Comparison of ENCODE assay signal across 25 cellular contexts in genomic region chr1:201255470-201256362, GRCh38. TPM values are rescaled to one million over a fixed set of nuclear protein-coding genes. Genes with fewer than 3 reads are reported as not detected.
DNase-seq lines count a peak whose midpoint lies in the region; ATAC-seq, FAIRE-seq and TF ChIP-seq lines count a peak whose summit lies in the region.
"Had no signal": no experiment of that assay in that cellular context is flagged by ENCODE, and none has a peak within 500 bp of the region (broad histone marks: within the 10 kb centered on the region; RNA-seq: fewer than 3 reads in every experiment).

No MANE protein-coding gene starts in this region.

- no peak for FAIRE-seq in kidney (lab: Jason Lieb, UNC)
- FAIRE-seq: GM12891, GM18507, RCC 7860 had no signal

- H3K4me3 ChIP-seq in HEK293 (ENCODE audit: low read depth, low read length) = no peak overlapping the region
- H3K4me3 ChIP-seq in WERI-Rb-1 (ENCODE audit: low read depth, low read length) = no peak overlapping the region
- H3K4me3 ChIP-seq in kidney (ENCODE audit: low read length in 2 of 2) = no peak overlapping the region
- H3K4me3 ChIP-seq: BLaER1, GM23338, MG63 had no signal

- DNase-seq in WERI-Rb-1 (peak; percentile 23), kidney (peak; percentile 63), type B pancreatic cell (ENCODE audit: extremely low spot score, unreplicated experiment) (peak; percentile 63), nephron progenitor cell (no peak)
- DNase-seq: CD4-positive, alpha-beta memory T cell; DND-41; HCEC 1CT; MG63; NCI-H1417; NCI-H1694 treated with DMSO at 0.1 percent for 48 hours; NCI-H446 treated with DMSO at 0.1 percent for 48 hours; NCI-H526 treated with DMSO at 0.1 percent for 48 hours; OCI-M1; Right ventricle myocardium superior had no signal

- intact Hi-C loops in kidney (cut with DNase I) = no loop called here

- no peaks in the 10 kb centered on the region for H3K4me1 Mint-ChIP-seq in type B pancreatic cell (ENCODE audit: unreplicated experiment)
- peaks cover 11% of the 10 kb centered on the region for H3K4me1 Mint-ChIP-seq in nephron progenitor cell

- TF ChIP-seq CTCF in HEK293 (tag by site-specific recombination; IDR thresholded peaks at IDR 0.05) = no peak
- TF ChIP-seq CTCF in WERI-Rb-1 (IDR thresholded peaks at IDR 0.05; ENCODE audit: low read depth, low read length) = no peak
- no peak for TF ChIP-seq CTCF in kidney (IDR thresholded peaks at IDR 0.05; ENCODE audit: borderline replicate concordance, extremely low read depth, insufficient read depth)
- no peak for TF ChIP-seq CTCF in type B pancreatic cell (conservative IDR thresholded peaks at IDR 0.05)
- TF ChIP-seq CTCF in nephron progenitor cell (IDR thresholded peaks at IDR 0.05) = no peak

- H3K27ac Mint-ChIP-seq in type B pancreatic cell = no peak overlapping the region
- no peak overlapping the region for H3K27ac Mint-ChIP-seq in nephron progenitor cell
- H3K27ac Mint-ChIP-seq: CD4-positive, alpha-beta memory T cell; GM23338 had no signal

- no peaks in the 10 kb centered on the region for H3K36me3 ChIP-seq in HEK293 (ENCODE audit: control insufficient read depth in 2 of 2, insufficient read depth in 1 of 2, low read length in 2 of 2)
- no peaks in the 10 kb centered on the region for H3K36me3 ChIP-seq in WERI-Rb-1
- no peaks in the 10 kb centered on the region for H3K36me3 ChIP-seq in kidney (ENCODE audit: control insufficient read depth in 1 of 2, insufficient read depth in 2 of 2, low read length in 2 of 2)
- H3K36me3 ChIP-seq: BLaER1, MG63 had no signal

- H3K27me3 Mint-ChIP-seq in type B pancreatic cell = peaks cover 16% of the 10 kb centered on the region
- H3K27me3 Mint-ChIP-seq in nephron progenitor cell (ENCODE audit: low read depth, poor library complexity) = peaks cover 15% of the 10 kb centered on the region

- H3K4me1 ChIP-seq in HEK293 (ENCODE audit: control insufficient read depth, insufficient read depth, low read length) (no peaks in the 10 kb centered on the region), kidney (ENCODE audit: control insufficient read depth in 1 of 2, insufficient read depth in 1 of 2, low read depth in 1 of 2, low read length in 2 of 2) (no peaks in the 10 kb centered on the region)

- H3K9me3 ChIP-seq in HEK293 (ENCODE audit: control insufficient read depth, insufficient read depth, low read depth, low read length) (no peaks in the 10 kb centered on the region), WERI-Rb-1 (ENCODE audit: severe bottlenecking) (peaks cover 5% of the 10 kb centered on the region), kidney (ENCODE audit: control insufficient read depth in 1 of 2, low read length in 2 of 2) (no peaks in the 10 kb centered on the region)
- H3K9me3 ChIP-seq: BLaER1, MG63 had no signal

- no peak for ATAC-seq in GM21529 (IDR thresholded peaks at IDR 0.05; ENCODE audit: unreplicated experiment)
- ATAC-seq in HG03342 (IDR thresholded peaks at IDR 0.05; ENCODE audit: unreplicated experiment) = no peak

- H3K4me3 Mint-ChIP-seq in type B pancreatic cell (no peak overlapping the region), nephron progenitor cell (no peak overlapping the region)
- H3K4me3 Mint-ChIP-seq: CD4-positive, alpha-beta memory T cell; GM23338 had no signal

- peaks cover 5% of the 10 kb centered on the region for H3K27me3 ChIP-seq in WERI-Rb-1 (ENCODE audit: insufficient read depth, low read depth, severe bottlenecking)
- H3K27me3 ChIP-seq: MG63 had no signal

- POLR2A ChIA-PET in HEK293 (lab: Yijun Ruan, JAX) = no interaction called here

- no peaks in the 10 kb centered on the region for H3K36me3 Mint-ChIP-seq in type B pancreatic cell
- H3K36me3 Mint-ChIP-seq in nephron progenitor cell (ENCODE audit: low read depth) = no peaks in the 10 kb centered on the region
- H3K36me3 Mint-ChIP-seq: CD4-positive, alpha-beta memory T cell had no signal

- H3K27ac ChIP-seq in HEK293 (ENCODE audit: extremely low read depth, low read depth, low read length) (no peak overlapping the region), WERI-Rb-1 (no peak overlapping the region), kidney (ENCODE audit: low read depth in 2 of 2, low read length in 2 of 2) (no peak overlapping the region)

- CTCF ChIA-PET in HEK293 (lab: Yijun Ruan, JAX) = interaction anchor here (0.6 to 6.5 kb wide), 6 partner anchors 10 to 176 kb away, joined by 3 to 145 read pairs (median 10); no protein-coding TSS in a partner anchor

- no peak overlapping the region for H3K9ac ChIP-seq in kidney (ENCODE audit: low read length in 2 of 2)
- H3K9ac ChIP-seq: BLaER1 had no signal

- H3K9me3 Mint-ChIP-seq in type B pancreatic cell (no peaks in the 10 kb centered on the region), nephron progenitor cell (no peaks in the 10 kb centered on the region)

TF ChIP-seq in HEK293, 187 proteins besides CTCF, POLR2A, EP300 and RAD21 (continues in another document):
- TF ChIP-seq ZNF777 (tag by site-specific recombination; IDR thresholded peaks at IDR 0.05; ENCODE audit: borderline replicate concordance) = no peak
- TF ChIP-seq BCL6B (tag by site-specific recombination; IDR thresholded peaks at IDR 0.05) = no peak
- TF ChIP-seq ZBTB17 (tag by site-specific recombination; IDR thresholded peaks at IDR 0.05) = peak; percentile 95
- peak; percentile 77 for TF ChIP-seq ZNF600 (tag by site-specific recombination; IDR thresholded peaks at IDR 0.05)
- TF ChIP-seq PRDM2 (tag by site-specific recombination; IDR thresholded peaks at IDR 0.05; ENCODE audit: borderline replicate concordance) = no peak
- no peak for TF ChIP-seq ZNF624 (tag by site-specific recombination; IDR thresholded peaks at IDR 0.05)
- TF ChIP-seq ZNF157 (tag by site-specific recombination; IDR thresholded peaks at IDR 0.05) = 0 out of 2 replicates have a peak, but pooled peaks have one; percentile 33
- no peak for TF ChIP-seq ZNF274 (IDR thresholded peaks at IDR 0.05; ENCODE audit: low read length)
- TF ChIP-seq ZNF274 (tag by site-specific recombination; IDR thresholded peaks at IDR 0.05; ENCODE audit: borderline replicate concordance) = no peak
- peak; percentile 95 for TF ChIP-seq ZNF169 (tag by site-specific recombination; IDR thresholded peaks at IDR 0.05)
- TF ChIP-seq ZNF366 (tag by site-specific recombination; conservative IDR thresholded peaks at IDR 0.05) = peak; percentile 94
- TF ChIP-seq ZBTB48 (tag by site-specific recombination; IDR thresholded peaks at IDR 0.05) = 0 out of 2 replicates have a peak, but pooled peaks have one; percentile 25
- no peak for TF ChIP-seq ZNF626 (tag by site-specific recombination; IDR thresholded peaks at IDR 0.05)

RNA-seq across cellular contexts. Expression of gene PKP1, which starts 27.6 kb away (rescaled TPM):
- 0.63 TPM for total RNA-seq in kidney
- 0.47 TPM for polyA plus RNA-seq in kidney (ENCODE audit: insufficient read depth, low read depth, low replicate concordance)
- total RNA-seq in type B pancreatic cell (ENCODE audit: low replicate concordance) = 7.6 and 30.7 TPM in 2 replicates
- total RNA-seq: CD4-positive, alpha-beta memory T cell; G401; LHCN-M2; SK-MEL-5 had no signal
- polyA plus RNA-seq: CD4-positive, alpha-beta memory T cell had no signal
